Comparison of ENCODE assay signal across 18 cellular contexts in genomic region chr14:71943695-71944018, GRCh38. TPM values are rescaled to one million over a fixed set of nuclear protein-coding genes. Genes with fewer than 3 reads are reported as not detected.
A peak's percentile ranks its signal among the peaks of the same experiment; 100 is the strongest.
DNase-seq lines count a peak whose midpoint lies in the region; ATAC-seq and TF ChIP-seq lines count a peak whose summit lies in the region.
"Had no signal": no experiment of that assay in that cellular context is flagged by ENCODE, and none has a peak within 500 bp of the region (broad histone marks: within the 10 kb centered on the region; RNA-seq: fewer than 3 reads in every experiment).

No MANE protein-coding gene starts in this region.

- peaks cover 36% of the 10 kb centered on the region for H3K4me1 ChIP-seq in Loucy (ENCODE audit: insufficient read depth, low read length, poor library complexity, severe bottlenecking)

- H3K4me1 Mint-ChIP-seq in neural crest cell, result no peaks in the 10 kb centered on the region
- no peaks in the 10 kb centered on the region for H3K4me1 Mint-ChIP-seq in activated T-helper 17 cell treated with anti-CD3 and anti-CD28 coated beads, Interleukin-2, amount 50 U/mL, for 72 hours
- H3K4me1 Mint-ChIP-seq: B cell; CD4-positive, CD25-positive, alpha-beta regulatory T cell; CD8-positive, alpha-beta memory T cell had no signal

- H3K9me3 Mint-ChIP-seq in neural crest cell, result peaks cover 3% of the 10 kb centered on the region
- no peaks in the 10 kb centered on the region for H3K9me3 Mint-ChIP-seq in activated T-helper 17 cell treated with anti-CD3 and anti-CD28 coated beads, Interleukin-2, amount 50 U/mL, for 72 hours

- no peaks in the 10 kb centered on the region for H3K9me2 ChIP-seq in Loucy (replicated peaks; ENCODE audit: low read depth, low read length)

- no peak overlapping the region for H3K9ac ChIP-seq in Loucy (ENCODE audit: low read depth, low read length, poor library complexity, severe bottlenecking)
- H3K9ac ChIP-seq: GM23248 had no signal

- no peaks in the 10 kb centered on the region for H3K27me3 Mint-ChIP-seq in neural crest cell (ENCODE audit: low read depth)
- peaks cover 40% of the 10 kb centered on the region for H3K27me3 Mint-ChIP-seq in activated T-helper 17 cell treated with anti-CD3 and anti-CD28 coated beads, Interleukin-2, amount 50 U/mL, for 72 hours

- no peak for TF ChIP-seq CTCF in Loucy (conservative IDR thresholded peaks at IDR 0.05; ENCODE audit: low read length)
- TF ChIP-seq CTCF in neural crest cell (conservative IDR thresholded peaks at IDR 0.05), result no peak

- no peaks in the 10 kb centered on the region for H3K9me3 ChIP-seq in Loucy (ENCODE audit: insufficient read depth, low read depth, low read length)
- H3K9me3 ChIP-seq: Caco-2 had no signal

- DNase-seq in CMK (ENCODE audit: low read depth) (peak; percentile 74), neural crest cell (ENCODE audit: low read depth, low spot score) (no peak), putamen (ENCODE audit: low spot score) (no peak)
- DNase-seq: C1 segment of cervical spinal cord; Caco-2; CD4-positive, CD25-positive, alpha-beta regulatory T cell; CD8-positive, alpha-beta memory T cell; GM23248; H7; IMR-90 had no signal

- no peak overlapping the region for H3K4me3 ChIP-seq in Loucy (ENCODE audit: low read length, poor library complexity, severe bottlenecking)
- H3K4me3 ChIP-seq: GM23248, K562 had no signal

- no peak overlapping the region for H3K4me3 Mint-ChIP-seq in neural crest cell
- no peak overlapping the region for H3K4me3 Mint-ChIP-seq in activated T-helper 17 cell treated with anti-CD3 and anti-CD28 coated beads, Interleukin-2, amount 50 U/mL, for 72 hours
- H3K4me3 Mint-ChIP-seq: B cell; CD4-positive, CD25-positive, alpha-beta regulatory T cell; CD8-positive, alpha-beta memory T cell had no signal

- no peaks in the 10 kb centered on the region for H3F3A ChIP-seq in Loucy (ENCODE audit: low read depth)

- H3K4me2 ChIP-seq in Loucy (ENCODE audit: low read depth, low read length, poor library complexity, severe bottlenecking), result peak overlapping the region; percentile 38

- H3K27me3 ChIP-seq in Loucy (ENCODE audit: insufficient read depth, low read length, poor library complexity, severe bottlenecking), result no peaks in the 10 kb centered on the region

- H2AFZ ChIP-seq in Loucy (ENCODE audit: low read length), result no peak overlapping the region
- H2AFZ ChIP-seq: GM23248 had no signal

- H4K20me1 ChIP-seq in Loucy (ENCODE audit: insufficient read depth, low read length, poor library complexity, severe bottlenecking), result no peaks in the 10 kb centered on the region

- ATAC-seq in GM18907 (IDR thresholded peaks at IDR 0.05; ENCODE audit: unreplicated experiment), result no peak
- ATAC-seq in GM18517 (IDR thresholded peaks at IDR 0.05; ENCODE audit: unreplicated experiment), result no peak
- no peak for ATAC-seq in activated T-helper 17 cell treated with anti-CD3 and anti-CD28 coated beads, Interleukin-2, amount 50 U/mL, for 72 hours (replicated peaks)
- ATAC-seq: HCT116, K562 had no signal

- H3K36me3 ChIP-seq in Loucy (ENCODE audit: insufficient read depth, low read length), result no peaks in the 10 kb centered on the region

- peak overlapping the region; percentile 51 for H3K27ac Mint-ChIP-seq in neural crest cell (ENCODE audit: unreplicated experiment)
- H3K27ac Mint-ChIP-seq in activated T-helper 17 cell treated with anti-CD3 and anti-CD28 coated beads, Interleukin-2, amount 50 U/mL, for 72 hours, result no peak overlapping the region
- H3K27ac Mint-ChIP-seq: B cell; CD4-positive, CD25-positive, alpha-beta regulatory T cell; CD8-positive, alpha-beta memory T cell had no signal

- H3K79me2 ChIP-seq in Loucy (ENCODE audit: insufficient read depth, low read length), result peaks cover 5% of the 10 kb centered on the region; the same call in 1 of the 2 replicates

- no peaks in the 10 kb centered on the region for H3K36me3 Mint-ChIP-seq in neural crest cell (ENCODE audit: low read depth)
- H3K36me3 Mint-ChIP-seq in activated T-helper 17 cell treated with anti-CD3 and anti-CD28 coated beads, Interleukin-2, amount 50 U/mL, for 72 hours (ENCODE audit: low read depth), result no peaks in the 10 kb centered on the region
- H3K36me3 Mint-ChIP-seq: CD4-positive, CD25-positive, alpha-beta regulatory T cell; CD8-positive, alpha-beta memory T cell had no signal

RNA-seq across cellular contexts. Expression of gene RGS6, which starts 11.4 kb away (rescaled TPM):
- 2.8 TPM in 2 replicates for total RNA-seq in neural crest cell
- total RNA-seq in activated T-helper 17 cell treated with anti-CD3 and anti-CD28 coated beads, Interleukin-2, amount 50 U/mL, for 72 hours, result 1 to 10 TPM; 1.5 to 1.6 TPM
- total RNA-seq: A172, B cell, Caco-2, GM23248, IMR-90, K562 had no signal
